In the genomic region with DNA sequence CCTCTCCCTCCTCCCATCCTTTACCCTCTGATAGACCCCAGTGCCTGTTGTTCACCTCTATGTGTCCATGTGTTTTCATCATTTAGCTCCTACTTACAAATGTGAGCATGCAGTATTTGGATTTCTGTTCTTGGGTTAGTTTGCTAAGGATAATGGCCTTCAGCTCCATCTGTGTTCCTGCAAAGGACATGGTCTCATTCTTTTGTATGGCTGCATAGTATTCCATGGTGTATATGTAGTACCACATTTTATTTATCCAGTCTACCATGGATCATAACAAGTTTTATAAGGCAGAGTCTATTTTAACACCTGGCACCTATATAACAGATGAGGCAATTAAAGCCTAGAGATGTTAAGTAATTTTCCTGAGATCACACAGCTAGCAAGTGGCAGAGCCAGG, we compare ENCODE assay signal across 21 cellular contexts.
"Had no signal": no experiment of that assay in that cellular context is flagged by ENCODE, and none has a peak within 500 bp of the region (broad histone marks: within the 10 kb centered on the region; RNA-seq: fewer than 3 reads in every experiment).

No MANE protein-coding gene starts in this region.

- H2AFZ ChIP-seq: hepatocyte had no signal

- H3K27ac ChIP-seq: breast epithelium, hepatocyte, left ventricle myocardium inferior, ovary, prostate gland, upper lobe of right lung had no signal

- H3K36me3 ChIP-seq: adrenal gland, breast epithelium, ovary, prostate gland had no signal

- H3K27me3 Mint-ChIP-seq: activated B cell treated with CpG ODN at 0.5 μM for 24 hours; activated CD4-positive, alpha-beta T cell treated with anti-CD3 and anti-CD28 coated beads, Interleukin-2, amount 10 ng/mL, durations not matched to agents 24 days and 14 days; activated naive CD4-positive, alpha-beta T cell treated with anti-CD3 and anti-CD28 coated beads, Interleukin-2, amount 50 U/mL, for 24 hours; central memory CD8-positive, alpha-beta T cell; effector memory CD8-positive, alpha-beta T cell had no signal

- H3K9me3 Mint-ChIP-seq: activated CD4-positive, alpha-beta T cell treated with anti-CD3 and anti-CD28 coated beads, Interleukin-2, amount 10 ng/mL, durations not matched to agents 24 days and 14 days; activated naive CD4-positive, alpha-beta T cell treated with anti-CD3 and anti-CD28 coated beads, Interleukin-2, amount 50 U/mL, for 24 hours; central memory CD8-positive, alpha-beta T cell; effector memory CD8-positive, alpha-beta T cell; natural killer cell had no signal

- ATAC-seq: effector memory CD8-positive, alpha-beta T cell; esophagus mucosa; natural killer cell; upper lobe of right lung had no signal

- H3K27ac Mint-ChIP-seq: activated B cell treated with CpG ODN at 0.5 μM for 24 hours; activated CD4-positive, alpha-beta T cell treated with anti-CD3 and anti-CD28 coated beads, Interleukin-2, amount 10 ng/mL, durations not matched to agents 24 days and 14 days; natural killer cell had no signal

- DNase-seq: activated B cell treated with CpG ODN at 0.5 μM for 24 hours; activated CD4-positive, alpha-beta T cell treated with anti-CD3 and anti-CD28 coated beads, Interleukin-2, amount 10 ng/mL, durations not matched to agents 24 days and 14 days; activated CD8-positive, alpha-beta memory T cell treated with anti-CD3 and anti-CD28 coated beads for 24 hours; activated gamma-delta T cell treated with Interleukin-2 at 50 U/mL for 16 hours; effector memory CD8-positive, alpha-beta T cell; foreskin melanocyte; left ventricle myocardium inferior; midbrain; natural killer cell; ovary; stimulated activated CD8-positive, alpha-beta memory T cell treated with anti-CD3 and anti-CD28 coated beads, Interleukin-4, amount 100 ng/mL, for 48 hours; stimulated activated naive CD4-positive, alpha-beta T cell; T1000; upper lobe of right lung had no signal

- H3K4me3 ChIP-seq: adrenal gland, breast epithelium, hepatocyte, left ventricle myocardium inferior, ovary, prostate gland, upper lobe of right lung had no signal

- H3K4me3 Mint-ChIP-seq: activated B cell treated with CpG ODN at 0.5 μM for 24 hours; activated CD4-positive, alpha-beta T cell treated with anti-CD3 and anti-CD28 coated beads, Interleukin-2, amount 10 ng/mL, durations not matched to agents 24 days and 14 days; activated naive CD4-positive, alpha-beta T cell treated with anti-CD3 and anti-CD28 coated beads, Interleukin-2, amount 50 U/mL, for 24 hours; central memory CD8-positive, alpha-beta T cell; effector memory CD8-positive, alpha-beta T cell; natural killer cell had no signal

- H3K4me1 ChIP-seq: prostate gland had no signal

- H3K9me3 ChIP-seq: adrenal gland, breast epithelium, left ventricle myocardium inferior, ovary, prostate gland, upper lobe of right lung had no signal

- H3K27me3 ChIP-seq: adrenal gland, breast epithelium, hepatocyte, ovary, upper lobe of right lung had no signal

- H3K36me3 Mint-ChIP-seq: natural killer cell had no signal

- H3K4me2 ChIP-seq: hepatocyte had no signal
